In genomic region chr2:169946092-169946491, GRCh38 we compare ENCODE assay signal across 2 cellular contexts.
TF ChIP-seq lines count a peak whose summit lies in the region.

No MANE protein-coding gene starts in this region.

TF ChIP-seq in HepG2, 621 proteins besides CTCF, POLR2A, EP300 and RAD21 (continued from another document):
- TF ChIP-seq SNAPC4 (CRISPR knock-in tag; IDR thresholded peaks at IDR 0.05) (no peak), MAZ (IDR thresholded peaks at IDR 0.05; ENCODE audit: borderline replicate concordance, low read depth, low read length) (no peak), MAZ (CRISPR knock-in tag; IDR thresholded peaks at IDR 0.05; ENCODE audit: low read depth) (no peak), ZNF503 (CRISPR knock-in tag; IDR thresholded peaks at IDR 0.05) (no peak), MAFK (conservative IDR thresholded peaks at IDR 0.05 in 1 of 2, IDR thresholded peaks at IDR 0.05 in 1 of 2; ENCODE audit: low read length in 2 of 2) (peak; percentile 68 to 72), RFXAP (CRISPR knock-in tag; IDR thresholded peaks at IDR 0.05; ENCODE audit: borderline replicate concordance) (no peak), ZKSCAN8 (CRISPR knock-in tag; IDR thresholded peaks at IDR 0.05; ENCODE audit: borderline replicate concordance) (no peak), MAFF (IDR thresholded peaks at IDR 0.05; ENCODE audit: low read depth, low read length) (peak; percentile 66), ZNF224 (CRISPR knock-in tag; IDR thresholded peaks at IDR 0.05) (no peak), CHCHD3 (CRISPR knock-in tag; IDR thresholded peaks at IDR 0.05) (no peak)

TF ChIP-seq in K562, 482 proteins besides CTCF, POLR2A, EP300 and RAD21 (continued from another document):
- TF ChIP-seq ELK1 (CRISPR knock-in tag; IDR thresholded peaks at IDR 0.05) (no peak), HEY1 (CRISPR knock-in tag; IDR thresholded peaks at IDR 0.05; ENCODE audit: borderline replicate concordance) (no peak), CCAR2 (IDR thresholded peaks at IDR 0.05; ENCODE audit: low read depth, low read length) (no peak), ZNF134 (CRISPR knock-in tag; conservative IDR thresholded peaks at IDR 0.05) (no peak), PYGO2 (tag; IDR thresholded peaks at IDR 0.05) (no peak), ZNF316 (IDR thresholded peaks at IDR 0.05) (peak; percentile 86), ZZZ3 (IDR thresholded peaks at IDR 0.05) (no peak), ARHGAP35 (IDR thresholded peaks at IDR 0.05; ENCODE audit: partially characterized antibody) (no peak), C11orf30 (IDR thresholded peaks at IDR 0.05; ENCODE audit: low read depth) (peak; percentile 60), MAFF (IDR thresholded peaks at IDR 0.05; ENCODE audit: low read length) (peak; percentile 25; the same call in 1 of the 2 replicates), MEF2A (IDR thresholded peaks at IDR 0.05; ENCODE audit: control insufficient read depth, low read depth, low read length) (no peak), ZNF224 (CRISPR knock-in tag; IDR thresholded peaks at IDR 0.05) (no peak), CEBPB (tag; IDR thresholded peaks at IDR 0.05) (no peak), ARID4B (CRISPR knock-in tag; IDR thresholded peaks at IDR 0.05) (no peak), BDP1 (IDR thresholded peaks at IDR 0.05; ENCODE audit: insufficient read depth, insufficient read length) (no peak), HSF4 (CRISPR knock-in tag; IDR thresholded peaks at IDR 0.05; ENCODE audit: borderline replicate concordance) (no peak)
